In the genomic region with DNA sequence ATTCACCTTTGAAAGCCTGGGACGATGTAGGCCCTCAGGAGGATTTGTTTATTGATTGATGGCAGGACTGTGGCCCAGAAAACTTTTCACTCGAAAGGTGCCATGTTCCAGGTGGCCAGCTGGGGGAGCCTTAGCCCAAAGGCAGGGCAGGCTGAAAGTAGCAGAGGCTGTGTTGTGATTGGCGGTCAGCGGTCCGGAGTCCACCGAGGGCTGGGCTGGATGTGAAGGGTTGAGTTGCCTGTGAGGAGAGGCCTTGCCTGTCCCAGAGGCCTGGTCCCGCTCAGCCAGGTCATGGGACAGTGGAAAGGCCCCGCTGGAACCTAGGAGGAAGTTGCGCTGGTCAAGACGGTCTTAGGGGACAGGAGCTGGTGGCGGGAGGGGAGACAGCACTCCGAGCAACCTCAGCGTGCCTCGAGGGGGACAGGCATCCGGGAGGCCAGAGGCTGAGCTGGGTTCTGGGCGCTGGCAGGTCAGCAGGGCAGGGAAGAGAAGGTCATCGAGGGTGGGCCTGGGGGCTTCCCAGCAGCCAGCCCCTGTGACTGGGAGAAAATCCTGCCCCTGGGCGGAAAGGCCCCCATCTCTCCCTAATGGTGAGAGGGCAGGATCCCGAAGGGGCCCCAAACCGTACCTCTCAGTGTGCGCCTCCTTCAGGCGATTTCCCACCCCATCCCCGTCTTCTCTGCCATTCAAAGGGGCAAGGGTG, we compare ENCODE assay signal across 1 cellular context.
TF ChIP-seq lines count a peak whose summit lies in the region.

No MANE protein-coding gene starts in this region.

TF ChIP-seq in A549, 52 proteins besides CTCF, POLR2A, EP300 and RAD21 (continued from another document):
- TF ChIP-seq REST (IDR thresholded peaks at IDR 0.05) (no peak), HOXB13 (CRISPR knock-in tag; IDR thresholded peaks at IDR 0.05; ENCODE audit: low read depth) (no peak), TFCP2L1 (CRISPR knock-in tag; IDR thresholded peaks at IDR 0.05) (no peak), HOXB5 (CRISPR knock-in tag; IDR thresholded peaks at IDR 0.05) (no peak), PBX3 (IDR thresholded peaks at IDR 0.05) (no peak), ZNF302 (CRISPR knock-in tag; IDR thresholded peaks at IDR 0.05) (no peak)
- TF ChIP-seq, protein P1, sequence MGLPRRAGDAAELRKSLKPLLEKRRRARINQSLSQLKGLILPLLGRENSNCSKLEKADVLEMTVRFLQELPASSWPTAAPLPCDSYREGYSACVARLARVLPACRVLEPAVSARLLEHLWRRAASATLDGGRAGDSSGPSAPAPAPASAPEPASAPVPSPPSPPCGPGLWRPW (IDR thresholded peaks at IDR 0.05): no peak
TF ChIP-seq in A549: peak in this region for 0.
